6 cellular contexts compared by ENCODE assay signal in the genomic region with DNA sequence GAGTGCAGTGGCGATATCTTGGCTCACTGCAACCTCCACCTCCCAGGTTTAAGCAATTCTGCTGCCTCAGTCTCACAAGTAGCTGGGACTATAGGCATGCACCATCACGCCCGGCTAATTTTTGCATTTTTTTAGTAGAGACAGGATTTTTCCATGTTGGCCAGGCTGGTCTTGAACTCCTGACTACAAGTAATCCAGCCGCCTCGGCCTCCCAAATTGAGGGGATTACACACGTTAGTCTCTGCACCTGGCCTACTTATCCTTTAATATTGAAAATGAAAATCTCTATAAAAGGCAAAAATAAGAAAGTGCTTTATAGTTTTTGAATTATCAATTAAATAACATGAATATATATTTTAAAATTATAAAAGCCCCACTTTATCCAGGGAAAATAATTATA.
"Had no signal": no experiment of that assay in that cellular context is flagged by ENCODE, and none has a peak within 500 bp of the region (broad histone marks: within the 10 kb centered on the region; RNA-seq: fewer than 3 reads in every experiment).

No MANE protein-coding gene starts in this region.

- FAIRE-seq: HepG2, HTR-8/SVneo, K562 had no signal

- H3K4me3 ChIP-seq: K562 had no signal

- H3K27ac ChIP-seq: HL-60 had no signal

- DNase-seq: IMR-90, KBM-7 had no signal
